Comparison of ENCODE assay signal across 33 cellular contexts in genomic region chr6:145141609-145142008, GRCh38.
DNase-seq lines count a peak whose midpoint lies in the region; ATAC-seq and TF ChIP-seq lines count a peak whose summit lies in the region.
"Had no signal": no experiment of that assay in that cellular context is flagged by ENCODE, and none has a peak within 500 bp of the region (broad histone marks: within the 10 kb centered on the region; RNA-seq: fewer than 3 reads in every experiment).

No MANE protein-coding gene starts in this region.

- no peak for TF ChIP-seq RAD21 in SK-N-SH (IDR thresholded peaks at IDR 0.05; ENCODE audit: low read length)

- H3K9ac ChIP-seq in SK-N-SH: no peak overlapping the region
- H3K9ac ChIP-seq: BLaER1; BLaER1 treated with 17β-estradiol and CSF1 and Interleukin-3, amounts not matched to agents 10 nM and 100 nM had no signal

- no peaks in the 10 kb centered on the region for H3F3A ChIP-seq in SK-N-SH (replicated peaks; ENCODE audit: insufficient read depth)

- TF ChIP-seq CTCF in SK-N-SH (IDR thresholded peaks at IDR 0.05) (no peak), omental fat pad (IDR thresholded peaks at IDR 0.05) (no peak)

- H4K20me1 ChIP-seq in SK-N-SH (ENCODE audit: insufficient read depth): no peaks in the 10 kb centered on the region
- H4K20me1 ChIP-seq: BLaER1; BLaER1 treated with 17β-estradiol and CSF1 and Interleukin-3, amounts not matched to agents 10 nM and 100 nM had no signal

- no peak for TF ChIP-seq EP300 in SK-N-SH (IDR thresholded peaks at IDR 0.05; ENCODE audit: borderline replicate concordance in 1 of 2, low read depth in 1 of 2, low read length in 1 of 2)

- DNase-seq in SK-N-SH: peak; percentile 5
- peak; percentile 24 for DNase-seq in M059J (ENCODE audit: low read depth)
- DNase-seq in NCI-H226: peak; percentile 19
- DNase-seq in omental fat pad (ENCODE audit: low spot score): no peak
- DNase-seq in NCI-H526 (lab: John Stamatoyannopoulos, UW): no peak
- DNase-seq: 8988T; ACHN; AML-193; BE2C; C1 segment of cervical spinal cord; Caco-2; Calu3; CD4-positive, alpha-beta memory T cell; CD4-positive, alpha-beta T cell; CD4-positive, CD25-positive, alpha-beta regulatory T cell; CD8-positive, alpha-beta memory T cell; CD8-positive, alpha-beta T cell; COR-L47; DMS 273 treated with DMSO at 0.1 percent for 48 hours; DMS153; DMS53; DMS79; DMS79 treated with DMSO at 0.1 percent for 48 hours; DND-41; EL had no signal

- POLR2A ChIA-PET in SK-N-SH (lab: Yijun Ruan, JAX): no interaction called here

- H3K4me1 ChIP-seq in SK-N-SH (ENCODE audit: control insufficient read depth in 1 of 2, insufficient read depth in 2 of 2, low read depth in 1 of 2, low read length in 1 of 2): peaks cover 0 to 13% of the 10 kb centered on the region in 2 experiments; a peak in 3 of 4 replicates
- H3K4me1 ChIP-seq: A549; BLaER1; BLaER1 treated with 17β-estradiol and CSF1 and Interleukin-3, amounts not matched to agents 10 nM and 100 nM; Caco-2 had no signal

- no peaks in the 10 kb centered on the region for H3K9me3 ChIP-seq in SK-N-SH
- H3K9me3 ChIP-seq: A549; BE2C; BLaER1; BLaER1 treated with 17β-estradiol and CSF1 and Interleukin-3, amounts not matched to agents 10 nM and 100 nM; Caco-2 had no signal

- peak overlapping the region in 1 of 2 experiments; percentile 64; a peak in 2 of 4 replicates for H3K27ac ChIP-seq in SK-N-SH (ENCODE audit: low read depth in 2 of 2, low read length in 1 of 2)
- H3K27ac ChIP-seq: 22Rv1; A549; BLaER1; BLaER1 treated with 17β-estradiol and CSF1 and Interleukin-3, amounts not matched to agents 10 nM and 100 nM; C4-2B had no signal

- no peak overlapping the region for H2AFZ ChIP-seq in SK-N-SH (ENCODE audit: low read depth)

- no peak overlapping the region for H3K4me3 ChIP-seq in SK-N-SH (ENCODE audit: low read depth in 2 of 2, low read length in 1 of 2)
- H3K4me3 ChIP-seq: A549; BLaER1; BLaER1 treated with 17β-estradiol and CSF1 and Interleukin-3, amounts not matched to agents 10 nM and 100 nM had no signal

- H3K79me2 ChIP-seq in SK-N-SH (ENCODE audit: insufficient read depth): no peaks in the 10 kb centered on the region

- ATAC-seq in SK-N-SH treated with all-trans-retinoic acid at 6 μM for 48 hours: no peak
- ATAC-seq in omental fat pad (ENCODE audit: low FRiP score): peak; percentile 78
- no peak for ATAC-seq in HG02981 (IDR thresholded peaks at IDR 0.05; ENCODE audit: unreplicated experiment)
- ATAC-seq in HG03045 (IDR thresholded peaks at IDR 0.05; ENCODE audit: unreplicated experiment): no peak
- ATAC-seq: A549; CD8-positive, alpha-beta T cell had no signal

- WGBS in SK-N-SH (ENCODE audit: low lambda C conversion rate): 20% methylated on average over 1 of the region's 1 CpG

- no peaks in the 10 kb centered on the region for H3K36me3 ChIP-seq in SK-N-SH (replicated peaks in 1 of 2; ENCODE audit: control insufficient read depth in 1 of 2, insufficient read depth in 2 of 2, low read length in 1 of 2)
- H3K36me3 ChIP-seq: BE2C; BLaER1; BLaER1 treated with 17β-estradiol and CSF1 and Interleukin-3, amounts not matched to agents 10 nM and 100 nM had no signal

- CTCF ChIA-PET in SK-N-SH (lab: Yijun Ruan, JAX): interaction anchor here (1.0 kb wide), 1 partner anchor 558 kb away, joined by 3 read pairs; no protein-coding TSS in a partner anchor

- no peak overlapping the region for H3K4me2 ChIP-seq in SK-N-SH
- H3K4me2 ChIP-seq: A549; BLaER1; BLaER1 treated with 17β-estradiol and CSF1 and Interleukin-3, amounts not matched to agents 10 nM and 100 nM had no signal

- H3K9me2 ChIP-seq in SK-N-SH: no peaks in the 10 kb centered on the region

- H3K27me3 ChIP-seq in SK-N-SH (ENCODE audit: insufficient read depth): no peaks in the 10 kb centered on the region
- H3K27me3 ChIP-seq: BE2C; BLaER1; BLaER1 treated with 17β-estradiol and CSF1 and Interleukin-3, amounts not matched to agents 10 nM and 100 nM had no signal

TF ChIP-seq in SK-N-SH, 30 proteins besides CTCF, POLR2A, EP300 and RAD21:
- TF ChIP-seq, protein P1, sequence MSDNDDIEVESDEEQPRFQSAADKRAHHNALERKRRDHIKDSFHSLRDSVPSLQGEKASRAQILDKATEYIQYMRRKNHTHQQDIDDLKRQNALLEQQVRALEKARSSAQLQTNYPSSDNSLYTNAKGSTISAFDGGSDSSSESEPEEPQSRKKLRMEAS (IDR thresholded peaks at IDR 0.05; ENCODE audit: low read depth): no peak
- 0 out of 2 replicates have a peak, but pooled peaks have one; percentile 19 for TF ChIP-seq GATA2 (CRISPR knock-in tag; IDR thresholded peaks at IDR 0.05)
- TF ChIP-seq IRF3 (IDR thresholded peaks at IDR 0.05; ENCODE audit: low read depth, low read length): no peak
- TF ChIP-seq, protein P2, sequence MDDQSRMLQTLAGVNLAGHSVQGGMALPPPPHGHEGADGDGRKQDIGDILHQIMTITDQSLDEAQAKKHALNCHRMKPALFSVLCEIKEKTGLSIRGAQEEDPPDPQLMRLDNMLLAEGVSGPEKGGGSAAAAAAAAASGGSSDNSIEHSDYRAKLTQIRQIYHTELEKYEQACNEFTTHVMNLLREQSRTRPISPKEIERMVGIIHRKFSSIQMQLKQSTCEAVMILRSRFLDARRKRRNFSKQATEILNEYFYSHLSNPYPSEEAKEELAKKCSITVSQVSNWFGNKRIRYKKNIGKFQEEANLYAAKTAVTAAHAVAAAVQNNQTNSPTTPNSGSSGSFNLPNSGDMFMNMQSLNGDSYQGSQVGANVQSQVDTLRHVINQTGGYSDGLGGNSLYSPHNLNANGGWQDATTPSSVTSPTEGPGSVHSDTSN (IDR thresholded peaks at IDR 0.05): no peak
- TF ChIP-seq NFIC (IDR thresholded peaks at IDR 0.05; ENCODE audit: borderline replicate concordance): no peak

TF ChIP-seq in SK-N-SH treated with all-trans-retinoic acid at 6 μM for 48 hours, 23 proteins besides CTCF, POLR2A, EP300 and RAD21:
- TF ChIP-seq, protein P3, sequence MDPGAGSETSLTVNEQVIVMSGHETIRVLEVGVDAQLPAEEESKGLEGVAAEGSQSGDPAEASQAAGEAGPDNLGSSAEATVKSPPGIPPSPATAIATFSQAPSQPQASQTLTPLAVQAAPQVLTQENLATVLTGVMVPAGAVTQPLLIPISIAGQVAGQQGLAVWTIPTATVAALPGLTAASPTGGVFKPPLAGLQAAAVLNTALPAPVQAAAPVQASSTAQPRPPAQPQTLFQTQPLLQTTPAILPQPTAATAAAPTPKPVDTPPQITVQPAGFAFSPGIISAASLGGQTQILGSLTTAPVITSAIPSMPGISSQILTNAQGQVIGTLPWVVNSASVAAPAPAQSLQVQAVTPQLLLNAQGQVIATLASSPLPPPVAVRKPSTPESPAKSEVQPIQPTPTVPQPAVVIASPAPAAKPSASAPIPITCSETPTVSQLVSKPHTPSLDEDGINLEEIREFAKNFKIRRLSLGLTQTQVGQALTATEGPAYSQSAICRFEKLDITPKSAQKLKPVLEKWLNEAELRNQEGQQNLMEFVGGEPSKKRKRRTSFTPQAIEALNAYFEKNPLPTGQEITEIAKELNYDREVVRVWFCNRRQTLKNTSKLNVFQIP (CRISPR knock-in tag; IDR thresholded peaks at IDR 0.05; ENCODE audit: borderline replicate concordance, low read depth): no peak
- TF ChIP-seq ESRRG (CRISPR knock-in tag; IDR thresholded peaks at IDR 0.05): no peak
- no peak for TF ChIP-seq ARNTL (CRISPR knock-in tag; IDR thresholded peaks at IDR 0.05; ENCODE audit: borderline replicate concordance, low read depth)
- TF ChIP-seq TCF4 (CRISPR knock-in tag; IDR thresholded peaks at IDR 0.05; ENCODE audit: borderline replicate concordance): no peak
- TF ChIP-seq RARB (CRISPR knock-in tag; IDR thresholded peaks at IDR 0.05): no peak
- TF ChIP-seq TOX (CRISPR knock-in tag; IDR thresholded peaks at IDR 0.05; ENCODE audit: borderline replicate concordance): no peak
- no peak for TF ChIP-seq SNAI2 (CRISPR knock-in tag; IDR thresholded peaks at IDR 0.05)
TF ChIP-seq in SK-N-SH treated with all-trans-retinoic acid at 6 μM for 48 hours: peak in this region for 0.

Comparison
In these comparisons a context has a peak if more than half of its experiments do, and no peak if none do; other contexts are left out.
1. DNase-seq: peak in SK-N-SH (single experiment), M059J (single experiment) and NCI-H226 (single experiment); none in omental fat pad (single experiment) and NCI-H526 (0 of 2).